ENCODE assay signal across 8 cellular contexts in the genomic region with DNA sequence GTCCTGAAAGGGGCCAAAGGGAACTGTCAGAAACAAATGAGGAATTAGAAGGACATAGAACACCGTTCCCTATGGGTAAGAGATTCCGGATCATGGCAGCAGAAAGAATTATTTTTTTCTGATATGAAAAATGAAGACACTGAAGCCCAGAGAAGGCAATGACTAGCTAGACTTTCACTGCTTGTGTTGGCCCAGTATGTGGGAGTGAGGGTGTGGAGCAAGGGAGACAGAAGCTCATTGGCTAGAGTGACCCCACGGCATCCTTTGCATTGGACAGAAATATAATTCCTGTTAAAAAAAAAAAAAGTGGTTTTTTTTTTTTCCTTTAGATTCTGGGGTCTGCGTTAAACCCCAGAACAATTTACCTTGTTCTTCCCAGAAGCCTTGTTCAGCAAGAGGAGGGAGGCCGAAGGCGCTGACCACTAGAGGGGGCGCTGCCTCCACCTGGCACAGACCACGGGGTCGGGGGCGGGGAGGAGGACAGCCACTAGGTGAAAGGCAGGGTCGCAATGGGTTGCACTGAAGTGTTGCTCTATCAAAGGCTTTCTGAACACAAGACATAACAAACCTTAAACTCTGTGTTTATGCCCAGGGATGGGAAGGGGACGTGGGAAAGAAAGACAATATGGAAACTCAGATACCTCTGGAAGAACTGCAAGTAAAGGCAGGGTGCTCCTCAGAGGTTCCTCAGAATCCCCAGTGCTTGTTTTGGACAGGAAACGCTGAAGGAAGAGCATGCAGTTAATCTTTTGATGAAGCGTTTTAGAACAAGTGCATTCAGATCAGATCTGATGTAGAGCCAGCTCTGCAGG.
DNase-seq lines count a peak whose midpoint lies in the region; ATAC-seq and TF ChIP-seq lines count a peak whose summit lies in the region.

No MANE protein-coding gene starts in this region.

- no peak overlapping the region for H3K18ac ChIP-seq in mesendoderm (ENCODE audit: low read length)

- H3K79me1 ChIP-seq in mesendoderm (ENCODE audit: low read length), result no peaks in the 10 kb centered on the region

- POLR2A ChIA-PET in MCF 10A (lab: Yijun Ruan, JAX), result no interaction called here
- POLR2A ChIA-PET in CD4-positive, alpha-beta T cell (lab: Charles Lee), result no interaction called here

- H2BK15ac ChIP-seq in mesendoderm (replicated peaks; ENCODE audit: low read depth), result no peak overlapping the region

- no peak overlapping the region for H3K56ac ChIP-seq in mesendoderm (ENCODE audit: low read length)

- H3K9me3 ChIP-seq in mammary epithelial cell (replicated peaks; ENCODE audit: insufficient read depth, low read length), result no peaks in the 10 kb centered on the region
- no peaks in the 10 kb centered on the region for H3K9me3 ChIP-seq in CD4-positive, alpha-beta T cell (ENCODE audit: control insufficient read depth, low read length)

- H3K9ac ChIP-seq in mammary epithelial cell (ENCODE audit: insufficient read depth, low read length), result no peak overlapping the region
- no peak overlapping the region for H3K9ac ChIP-seq in mesendoderm (ENCODE audit: low read length)

- CTCF ChIA-PET in mammary epithelial cell (lab: Charles Lee; ENCODE audit: low non-redundant PET) (interaction anchor here (0.6 kb wide), 1 partner anchor 1085 kb away, joined by 4 read pairs; no protein-coding TSS in a partner anchor), MCF 10A (lab: Yijun Ruan, JAX) (interaction anchor here (0.9 kb wide), 1 partner anchor 93 kb away, joined by 3 read pairs; no protein-coding TSS in a partner anchor)
- CTCF ChIA-PET in CD4-positive, alpha-beta T cell (lab: Charles Lee), result no interaction called here

- no peak overlapping the region for H3K23ac ChIP-seq in mesendoderm (ENCODE audit: low read length)

- no peak for ATAC-seq in effector memory CD8-positive, alpha-beta T cell (replicated peaks)
- ATAC-seq in CD4-positive, alpha-beta T cell (ENCODE audit: poor library complexity), result no peak
- ATAC-seq in GM21737 (IDR thresholded peaks at IDR 0.05; ENCODE audit: unreplicated experiment), result no peak

- H3K4me1 ChIP-seq in mammary epithelial cell (ENCODE audit: insufficient read depth, low read length), result peaks cover 8% of the 10 kb centered on the region
- peaks cover 4% of the 10 kb centered on the region for H3K4me1 ChIP-seq in mesendoderm (ENCODE audit: control insufficient read depth, low read depth, low read length)

- no peak for DNase-seq in mammary epithelial cell
- no peak for DNase-seq in MCF 10A (ENCODE audit: unreplicated experiment)
- peak; percentile 52 for DNase-seq in NCI-H2196 (lab: John Stamatoyannopoulos, UW; ENCODE audit: unreplicated experiment)
- no peak for DNase-seq in chondrocyte (ENCODE audit: low spot score)
- DNase-seq in mesendoderm, result peak; percentile 79
- DNase-seq in effector memory CD8-positive, alpha-beta T cell, result no peak
- DNase-seq in CD4-positive, alpha-beta T cell, result no peak

- H4K20me1 ChIP-seq in mammary epithelial cell (ENCODE audit: insufficient read depth, low read length), result no peaks in the 10 kb centered on the region

- H4K8ac ChIP-seq in mesendoderm (ENCODE audit: low read depth, low read length), result no peak overlapping the region

- H3K27me3 ChIP-seq in mammary epithelial cell (ENCODE audit: insufficient read depth, low read length), result peaks cover 7% of the 10 kb centered on the region
- no peaks in the 10 kb centered on the region for H3K27me3 ChIP-seq in mesendoderm (ENCODE audit: insufficient read depth, low read length, poor library complexity)
- no peaks in the 10 kb centered on the region for H3K27me3 ChIP-seq in CD4-positive, alpha-beta T cell (ENCODE audit: control insufficient read depth, insufficient read depth, low read length)

- no peak overlapping the region for H3K4me3 ChIP-seq in mammary epithelial cell (replicated peaks in 1 of 3; ENCODE audit: insufficient read depth in 1 of 3, low read depth in 2 of 3, low read length in 3 of 3)
- no peak overlapping the region for H3K4me3 ChIP-seq in mesendoderm (ENCODE audit: low read length)

- no peak overlapping the region for H3K27ac Mint-ChIP-seq in MCF 10A (ENCODE audit: low read depth, unreplicated experiment)
- no peak overlapping the region for H3K27ac Mint-ChIP-seq in chondrocyte (ENCODE audit: unreplicated experiment)
- no peak overlapping the region for H3K27ac Mint-ChIP-seq in effector memory CD8-positive, alpha-beta T cell
- no peak overlapping the region for H3K27ac Mint-ChIP-seq in CD4-positive, alpha-beta T cell

- no peaks in the 10 kb centered on the region for H3K4me1 Mint-ChIP-seq in MCF 10A (ENCODE audit: insufficient read depth, unreplicated experiment)
- H3K4me1 Mint-ChIP-seq in chondrocyte (ENCODE audit: low read depth), result no peaks in the 10 kb centered on the region
- no peaks in the 10 kb centered on the region for H3K4me1 Mint-ChIP-seq in effector memory CD8-positive, alpha-beta T cell (ENCODE audit: low read depth in 2 of 2)
- no peaks in the 10 kb centered on the region for H3K4me1 Mint-ChIP-seq in CD4-positive, alpha-beta T cell (ENCODE audit: low read depth)

- H3K27me3 Mint-ChIP-seq in MCF 10A (ENCODE audit: insufficient read depth, unreplicated experiment), result no peaks in the 10 kb centered on the region
- H3K27me3 Mint-ChIP-seq in chondrocyte (ENCODE audit: low read depth), result peaks cover 23% of the 10 kb centered on the region
- peaks cover 34 to 54% of the 10 kb centered on the region in 2 donors for H3K27me3 Mint-ChIP-seq in effector memory CD8-positive, alpha-beta T cell
- peaks cover 27% of the 10 kb centered on the region for H3K27me3 Mint-ChIP-seq in CD4-positive, alpha-beta T cell

- BruUV-seq in mammary epithelial cell (replicated peaks; lab: Mats Ljungman, UMichigan) (no TSS peak), MCF 10A (replicated peaks; lab: Mats Ljungman, UMichigan) (no TSS peak)

- H3K4me2 ChIP-seq in mammary epithelial cell (ENCODE audit: insufficient read depth, low read depth, low read length) (no peak overlapping the region), mesendoderm (ENCODE audit: low read length) (no peak overlapping the region)

- no peak overlapping the region for H2AK5ac ChIP-seq in mesendoderm (ENCODE audit: low read length)

- H2AFZ ChIP-seq in mammary epithelial cell (ENCODE audit: low read depth, low read length), result no peak overlapping the region

- no peak overlapping the region for H2BK120ac ChIP-seq in mesendoderm (ENCODE audit: low read depth, low read length)

- peaks cover 37% of the 10 kb centered on the region for H3K9me3 Mint-ChIP-seq in MCF 10A (ENCODE audit: unreplicated experiment)
- no peaks in the 10 kb centered on the region for H3K9me3 Mint-ChIP-seq in chondrocyte (ENCODE audit: low read depth)
- peaks cover 0 to 3% of the 10 kb centered on the region in 2 donors for H3K9me3 Mint-ChIP-seq in effector memory CD8-positive, alpha-beta T cell
- no peaks in the 10 kb centered on the region for H3K9me3 Mint-ChIP-seq in CD4-positive, alpha-beta T cell

- H3K79me2 ChIP-seq in mammary epithelial cell (ENCODE audit: insufficient read depth, low read length) (no peaks in the 10 kb centered on the region), mesendoderm (ENCODE audit: control insufficient read depth, insufficient read depth, low read length) (no peaks in the 10 kb centered on the region)

- 14% methylated on average over 10 of the region's 14 CpGs for WGBS in mammary epithelial cell (ENCODE audit: low coverage, missing lambda C conversion rate)
- no CpG with 5 or more reads among the region's 14 CpGs for WGBS in mesendoderm (ENCODE audit: extremely low coverage, insufficient coverage, low lambda C conversion rate)

- H3K27ac ChIP-seq in mammary epithelial cell (ENCODE audit: insufficient read depth, low read depth, low read length), result no peak overlapping the region
- no peak overlapping the region for H3K27ac ChIP-seq in mesendoderm (ENCODE audit: low read depth, low read length)
- no peak overlapping the region for H3K27ac ChIP-seq in CD4-positive, alpha-beta T cell (ENCODE audit: low read depth, low read length)

- no peak overlapping the region for H2BK5ac ChIP-seq in mesendoderm (ENCODE audit: low read length)

- H3K4ac ChIP-seq in mesendoderm (ENCODE audit: low read depth, low read length), result no peak overlapping the region

- dilution Hi-C loops in mammary epithelial cell (cut with HindIII; ENCODE audit: low sequenced_read_pairs), result no loop called here

- H3K36me3 Mint-ChIP-seq in MCF 10A (ENCODE audit: insufficient read depth, unreplicated experiment), result no peaks in the 10 kb centered on the region
- no peaks in the 10 kb centered on the region for H3K36me3 Mint-ChIP-seq in chondrocyte (ENCODE audit: low read depth)
- H3K36me3 Mint-ChIP-seq in effector memory CD8-positive, alpha-beta T cell (ENCODE audit: insufficient read depth), result no peaks in the 10 kb centered on the region
- H3K36me3 Mint-ChIP-seq in CD4-positive, alpha-beta T cell (ENCODE audit: low read depth), result no peaks in the 10 kb centered on the region

- H4K5ac ChIP-seq in mesendoderm (ENCODE audit: low read length), result no peak overlapping the region

- H3K36me3 ChIP-seq in mammary epithelial cell (ENCODE audit: insufficient read depth, low read length) (no peaks in the 10 kb centered on the region), mesendoderm (ENCODE audit: control insufficient read depth, insufficient read depth, low read length) (no peaks in the 10 kb centered on the region)

- H3K4me3 Mint-ChIP-seq in MCF 10A (ENCODE audit: unreplicated experiment), result no peak overlapping the region
- H3K4me3 Mint-ChIP-seq in chondrocyte (ENCODE audit: unreplicated experiment), result no peak overlapping the region
- no peak overlapping the region for H3K4me3 Mint-ChIP-seq in effector memory CD8-positive, alpha-beta T cell
- no peak overlapping the region for H3K4me3 Mint-ChIP-seq in CD4-positive, alpha-beta T cell

- in situ Hi-C loops in mammary epithelial cell (cut with MboI; ENCODE audit: low sequenced_read_pairs in 2 of 2), result loop anchor here in 1 of 2 donors (10.0 kb wide), 1 partner anchor 234 kb away; the partner anchor contains the start of gene NTF3

- TF ChIP-seq CTCF in mammary epithelial cell (conservative IDR thresholded peaks at IDR 0.05 in 1 of 2, IDR thresholded peaks at IDR 0.05 in 1 of 2; ENCODE audit: extremely low read depth in 1 of 2, insufficient read depth in 1 of 2, low read depth in 1 of 2, low read length in 2 of 2) (peak; percentile 73 to 87), MCF 10A (IDR thresholded peaks at IDR 0.05; ENCODE audit: unreplicated experiment) (no peak), chondrocyte (IDR thresholded peaks at IDR 0.05) (peak; percentile 78)
- no peak for TF ChIP-seq CTCF in CD4-positive, alpha-beta T cell (IDR thresholded peaks at IDR 0.05)

- intact Hi-C loops in mammary epithelial cell (cut with micrococcal nuclease) (loop anchor here (1.0 kb wide), 1 partner anchor 242 kb away; no protein-coding TSS in a partner anchor), MCF 10A (cut with micrococcal nuclease) (no loop called here)
- intact Hi-C loops in CD4-positive, alpha-beta T cell (cut with DNase I, micrococcal nuclease), result no loop called here

Comparison
In these comparisons a context has a peak if more than half of its experiments do, and no peak if none do; other contexts are left out.
1. CTCF ChIP-seq: peak in mammary epithelial cell (2 of 2) and chondrocyte (single experiment); none in MCF 10A (single experiment) and CD4-positive, alpha-beta T cell (single experiment).
2. DNase-seq: peak in NCI-H2196 (single experiment) and mesendoderm (single experiment); none in mammary epithelial cell (single experiment), MCF 10A (single experiment), chondrocyte (single experiment), effector memory CD8-positive, alpha-beta T cell (0 of 3) and CD4-positive, alpha-beta T cell (0 of 10).